ENCODE assay signal across 8 cellular contexts in genomic region chr1:66351474-66351873, GRCh38.
A peak's percentile ranks its signal among the peaks of the same experiment; 100 is the strongest.
DNase-seq lines count a peak whose midpoint lies in the region; ATAC-seq and TF ChIP-seq lines count a peak whose summit lies in the region.

No MANE protein-coding gene starts in this region.

- H4K20me1 ChIP-seq in GM23338 (replicated peaks; ENCODE audit: insufficient read depth), result no peaks in the 10 kb centered on the region

- H3K4me3 Mint-ChIP-seq in GM23338 (no peak overlapping the region), memory B cell (peak overlapping the region; percentile 68)

- H3K79me2 ChIP-seq in GM23338 (replicated peaks; ENCODE audit: insufficient read depth), result peaks cover 66% of the 10 kb centered on the region

- H3K4me3 ChIP-seq in GM12865 (ENCODE audit: low read depth, low read length) (peak overlapping the region; percentile 56), GM23338 (no peak overlapping the region), SJSA1 (no peak overlapping the region), brain microvascular endothelial cell (ENCODE audit: low read depth, low read length) (no peak overlapping the region)

- DNase-seq in GM12865 (ENCODE audit: low read depth) (peak; percentile 69), GM23338 (ENCODE audit: low spot score) (no peak), SJSA1 (ENCODE audit: low read depth in 1 of 2, low spot score in 2 of 2) (peak in 1 of 2 experiments; percentile 57), memory B cell (ENCODE audit: low spot score in 2 of 2) (no peak), middle frontal gyrus (ENCODE audit: extremely low spot score, low spot score) (no peak), NCI-H526 (lab: John Stamatoyannopoulos, UW) (no peak), left colon (no peak), brain microvascular endothelial cell (no peak)

- H3K27ac Mint-ChIP-seq in GM23338, result peak overlapping the region; percentile 55
- peak overlapping the region; percentile 98 for H3K27ac Mint-ChIP-seq in memory B cell

- TF ChIP-seq CTCF in GM12865 (IDR thresholded peaks at IDR 0.05; ENCODE audit: insufficient read depth, low read depth, low read length, missing control alignments) (no peak), GM23338 (conservative IDR thresholded peaks at IDR 0.05; ENCODE audit: low read depth in 2 of 2) (no peak), brain microvascular endothelial cell (IDR thresholded peaks at IDR 0.05; ENCODE audit: low read depth, low read length, missing control alignments) (no peak)

- H3K4me1 ChIP-seq in GM23338 (ENCODE audit: insufficient read depth) (peaks cover 85% of the 10 kb centered on the region), SJSA1 (replicated peaks) (peaks cover 71% of the 10 kb centered on the region)

- no peak overlapping the region for H2AFZ ChIP-seq in GM23338

- intact Hi-C loops in left colon (cut with DNase I, micrococcal nuclease), result no loop called here

- ATAC-seq in GM23338 (no peak), memory B cell (ENCODE audit: low read depth) (no peak), left colon (no peak)

- H3K27me3 ChIP-seq in GM23338 (ENCODE audit: insufficient read depth) (no peaks in the 10 kb centered on the region), SJSA1 (replicated peaks) (no peaks in the 10 kb centered on the region), brain microvascular endothelial cell (replicated peaks) (no peaks in the 10 kb centered on the region)

- no peaks in the 10 kb centered on the region for H3K9me3 Mint-ChIP-seq in GM23338
- H3K9me3 Mint-ChIP-seq in memory B cell, result peaks cover 2% of the 10 kb centered on the region

- H3F3A ChIP-seq in GM23338 (replicated peaks; ENCODE audit: low read depth), result no peaks in the 10 kb centered on the region; the same call in 1 of the 2 replicates

- no peaks in the 10 kb centered on the region for H3K36me3 ChIP-seq in GM23338 (ENCODE audit: insufficient read depth)
- no peaks in the 10 kb centered on the region; the same call in 1 of the 2 replicates for H3K36me3 ChIP-seq in SJSA1
- H3K36me3 ChIP-seq in brain microvascular endothelial cell (replicated peaks), result no peaks in the 10 kb centered on the region

- in situ Hi-C loops in brain microvascular endothelial cell (cut with HindIII; ENCODE audit: low pct_ligation_motif_present, low sequenced_read_pairs), result no loop called here

- H3K4me2 ChIP-seq in GM23338, result peak overlapping the region; percentile 74

- H3K4me1 Mint-ChIP-seq in GM23338, result peaks cover 78% of the 10 kb centered on the region
- H3K4me1 Mint-ChIP-seq in memory B cell, result peaks cover 63% of the 10 kb centered on the region

- H3K9me3 ChIP-seq in SJSA1 (replicated peaks), result no peaks in the 10 kb centered on the region

- H3K27me3 Mint-ChIP-seq in GM23338 (ENCODE audit: insufficient read depth, low read depth, poor library complexity) (peaks cover 2% of the 10 kb centered on the region), memory B cell (no peaks in the 10 kb centered on the region)

- H3K36me3 Mint-ChIP-seq in GM23338 (ENCODE audit: low read depth) (no peaks in the 10 kb centered on the region), memory B cell (peaks cover 32% of the 10 kb centered on the region)

- H3K27ac ChIP-seq in GM23338 (ENCODE audit: low read depth) (peak overlapping the region; percentile 98; the same call in 1 of the 2 replicates), SJSA1 (peak overlapping the region; percentile 87), brain microvascular endothelial cell (no peak overlapping the region)

- no peaks in the 10 kb centered on the region for H3K9me2 ChIP-seq in GM23338 (ENCODE audit: insufficient read depth)

TF ChIP-seq in GM23338, 12 proteins besides CTCF, POLR2A, EP300 and RAD21:
- TF ChIP-seq NANOG (IDR thresholded peaks at IDR 0.05; ENCODE audit: borderline replicate concordance), result no peak
- no peak for TF ChIP-seq STAT1 (IDR thresholded peaks at IDR 0.05; ENCODE audit: unreplicated experiment)
- no peak for TF ChIP-seq ZNF331 (CRISPR knock-in tag; IDR thresholded peaks at IDR 0.05; ENCODE audit: low read depth)
